Comparison of ENCODE assay signal across 19 cellular contexts in the genomic region with DNA sequence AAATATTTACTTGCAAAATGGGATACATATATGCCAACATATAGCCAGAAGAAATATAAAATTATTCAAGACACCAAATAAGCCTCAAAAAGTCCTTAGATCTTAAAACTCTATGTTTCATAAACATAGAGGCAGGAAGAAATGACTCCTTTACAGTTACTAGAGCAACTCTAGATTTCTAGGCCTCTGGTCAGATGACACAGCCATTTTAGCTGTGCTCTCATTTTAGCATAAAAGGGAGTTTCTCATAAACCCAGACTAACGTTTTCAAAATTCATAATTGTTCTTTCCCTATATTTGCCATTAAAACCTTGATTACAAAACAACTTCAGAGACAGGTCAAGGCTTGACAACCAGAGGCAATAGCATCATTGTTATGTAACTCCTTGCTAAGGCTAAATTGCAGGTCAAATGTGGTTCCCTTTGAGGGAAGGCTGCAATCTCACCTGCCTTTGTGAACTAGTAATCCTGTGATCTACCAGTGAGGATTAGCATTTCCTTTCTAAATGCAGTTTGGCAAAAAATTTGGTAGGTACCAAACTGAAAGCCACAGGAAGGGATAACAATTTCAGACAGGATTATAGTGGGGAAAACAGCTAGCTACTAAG. TPM values are rescaled to one million over a fixed set of nuclear protein-coding genes. Genes with fewer than 3 reads are reported as not detected.
A peak's percentile ranks its signal among the peaks of the same experiment; 100 is the strongest.
DNase-seq lines count a peak whose midpoint lies in the region; ATAC-seq, FAIRE-seq and TF ChIP-seq lines count a peak whose summit lies in the region.
"Had no signal": no experiment of that assay in that cellular context is flagged by ENCODE, and none has a peak within 500 bp of the region (broad histone marks: within the 10 kb centered on the region; RNA-seq: fewer than 3 reads in every experiment).

No MANE protein-coding gene starts in this region.

- CTCF ChIA-PET in A549 (lab: Yijun Ruan, JAX) (no interaction called here), T-cell (lab: Charles Lee) (no interaction called here)

- no peak overlapping the region for H2AFZ ChIP-seq in GM23338

- H3K4me2 ChIP-seq in A549 (0 out of 3 replicates have a peak overlapping the region, but pooled peaks have one; percentile 18), GM23338 (peak overlapping the region; percentile 13)

- H3K4me3 ChIP-seq in A549, result no peak overlapping the region
- no peak overlapping the region for H3K4me3 ChIP-seq in GM23338

- no peak for TF ChIP-seq RAD21 in A549 (conservative IDR thresholded peaks at IDR 0.05 in 1 of 2, IDR thresholded peaks at IDR 0.05 in 1 of 2)

- H3K4me3 Mint-ChIP-seq in GM23338, result no peak overlapping the region; the same call in 2 of the 3 replicates
- no peak overlapping the region for H3K4me3 Mint-ChIP-seq in T-cell
- H3K4me3 Mint-ChIP-seq: IgD-negative memory B cell had no signal

- no peak for TF ChIP-seq POLR2A in A549 (IDR thresholded peaks at IDR 0.05; ENCODE audit: low read length)

- peaks cover 1% of the 10 kb centered on the region for H3K27me3 Mint-ChIP-seq in GM23338 (ENCODE audit: insufficient read depth, low read depth, poor library complexity)
- no peaks in the 10 kb centered on the region for H3K27me3 Mint-ChIP-seq in T-cell
- H3K27me3 Mint-ChIP-seq: brain, IgD-negative memory B cell had no signal

- H3K4me1 Mint-ChIP-seq in GM23338 (peaks cover 47% of the 10 kb centered on the region), T-cell (peaks cover 40 to 57% (median 44%) of the 10 kb centered on the region in 3 donors)

- peaks cover 12% of the 10 kb centered on the region; the same call in 1 of the 3 replicates for H3K4me1 ChIP-seq in A549
- H3K4me1 ChIP-seq in GM23338 (ENCODE audit: insufficient read depth), result peaks cover 58% of the 10 kb centered on the region

- H3K9me3 Mint-ChIP-seq in GM23338 (no peaks in the 10 kb centered on the region), T-cell (no peaks in the 10 kb centered on the region)
- H3K9me3 Mint-ChIP-seq: brain, IgD-negative memory B cell had no signal

- no peak for DNase-seq in A549 (ENCODE audit: low read depth in 1 of 2, low spot score in 1 of 2)
- peak; percentile 75 for DNase-seq in GM23338 (ENCODE audit: low spot score)
- DNase-seq in T-cell, result no peak
- peak; percentile 29 for DNase-seq in fibroblast of peridontal ligament (ENCODE audit: extremely low read depth)
- DNase-seq in T-helper 9 cell, result no peak
- no peak for DNase-seq in NCI-H1105 treated with DMSO at 0.1 percent for 48 hours (lab: John Stamatoyannopoulos, UW)
- no peak for DNase-seq in NCI-H345 (lab: John Stamatoyannopoulos, UW)
- DNase-seq: activated CD8-positive, alpha-beta memory T cell treated with anti-CD3 and anti-CD28 coated beads for 24 hours; COR-L47; GOT3; left cardiac atrium; stimulated activated CD4-positive, alpha-beta T cell treated with anti-CD3 and anti-CD28 coated beads, Interleukin-4, amount 100 ng/mL, for 24 hours had no signal

- H3F3A ChIP-seq in GM23338 (replicated peaks; ENCODE audit: low read depth), result no peaks in the 10 kb centered on the region

- H3K27ac Mint-ChIP-seq in GM23338 (peak overlapping the region; percentile 16; the same call in 1 of the 2 replicates), T-cell (peak overlapping the region; percentile 10 to 36)
- H3K27ac Mint-ChIP-seq: IgD-negative memory B cell had no signal

- no peaks in the 10 kb centered on the region for H3K9me3 ChIP-seq in A549

- peaks cover 76% of the 10 kb centered on the region for H3K79me2 ChIP-seq in GM23338 (replicated peaks; ENCODE audit: insufficient read depth)

- FAIRE-seq in A549 (lab: Jason Lieb, UNC), result no peak
- FAIRE-seq: RCC 7860 had no signal

- ATAC-seq in A549 (no peak), GM23338 (peak; percentile 89), T-cell (replicated peaks in 1 of 4) (no peak), HG02763 (IDR thresholded peaks at IDR 0.05; ENCODE audit: unreplicated experiment) (no peak)
- ATAC-seq: left cardiac atrium had no signal

- no peaks in the 10 kb centered on the region for H3K27me3 ChIP-seq in GM23338 (ENCODE audit: insufficient read depth)

- H3K36me3 Mint-ChIP-seq in GM23338 (ENCODE audit: low read depth) (0 out of 3 replicates have a peak, but pooled peaks cover 3% of the 10 kb centered on the region), T-cell (peaks cover 14% of the 10 kb centered on the region)

- TF ChIP-seq CTCF in A549 (IDR thresholded peaks at IDR 0.05), result no peak
- TF ChIP-seq CTCF in GM23338 (conservative IDR thresholded peaks at IDR 0.05; ENCODE audit: low read depth in 2 of 2), result no peak

- H4K20me1 ChIP-seq in GM23338 (replicated peaks; ENCODE audit: insufficient read depth), result no peaks in the 10 kb centered on the region

- no peaks in the 10 kb centered on the region for H3K9me2 ChIP-seq in GM23338 (ENCODE audit: insufficient read depth)

- TF ChIP-seq EP300 in A549 (IDR thresholded peaks at IDR 0.05), result no peak

- 33% methylated on average over 1 of the region's 1 CpG for WGBS in A549 (ENCODE audit: missing lambda C conversion rate)

- H3K36me3 ChIP-seq in GM23338 (ENCODE audit: insufficient read depth), result no peaks in the 10 kb centered on the region

- POLR2A ChIA-PET in A549 (lab: Yijun Ruan, JAX) (no interaction called here), T-cell (lab: Charles Lee) (interaction anchor here in 1 of 2 donors (0.6 kb wide), 1 partner anchor 8 kb away, joined by 4 read pairs; no protein-coding TSS in a partner anchor)

- H3K27ac ChIP-seq in A549 (0 out of 6 replicates have a peak overlapping the region, but pooled peaks of 1 of the 2 experiments have one; percentile 32), GM23338 (ENCODE audit: low read depth) (peak overlapping the region; percentile 69)

TF ChIP-seq in A549, 52 proteins besides CTCF, POLR2A, EP300 and RAD21 (continues in another document):
- TF ChIP-seq ZC3H11A (IDR thresholded peaks at IDR 0.05), result no peak
- TF ChIP-seq, protein P1, sequence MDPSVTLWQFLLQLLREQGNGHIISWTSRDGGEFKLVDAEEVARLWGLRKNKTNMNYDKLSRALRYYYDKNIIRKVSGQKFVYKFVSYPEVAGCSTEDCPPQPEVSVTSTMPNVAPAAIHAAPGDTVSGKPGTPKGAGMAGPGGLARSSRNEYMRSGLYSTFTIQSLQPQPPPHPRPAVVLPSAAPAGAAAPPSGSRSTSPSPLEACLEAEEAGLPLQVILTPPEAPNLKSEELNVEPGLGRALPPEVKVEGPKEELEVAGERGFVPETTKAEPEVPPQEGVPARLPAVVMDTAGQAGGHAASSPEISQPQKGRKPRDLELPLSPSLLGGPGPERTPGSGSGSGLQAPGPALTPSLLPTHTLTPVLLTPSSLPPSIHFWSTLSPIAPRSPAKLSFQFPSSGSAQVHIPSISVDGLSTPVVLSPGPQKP (IDR thresholded peaks at IDR 0.05; ENCODE audit: low read depth, low read length), result no peak

TF ChIP-seq in GM23338, 12 proteins besides CTCF, POLR2A, EP300 and RAD21 (continues in another document):
- TF ChIP-seq NANOG (IDR thresholded peaks at IDR 0.05; ENCODE audit: borderline replicate concordance), result peak; percentile 26; the same call in 1 of the 2 replicates

RNA-seq across cellular contexts. Expression of a gene that starts 8.2 kb away (rescaled TPM):
- polyA plus RNA-seq in A549 (2011; rRNA removed) (65.2 and 66.1 TPM in 2 replicates), A549 (2017; fragmentation: RNase III; extraction: RNeasy Plus Mini Kit Qiagen cat#74134 plus additional on column Dnase treatment) (71.7 to 81.3 TPM (median 73.4 TPM) in 3 replicates), GM23338 (2016; fragmentation: Nextera tagmentation; extraction: Ambion mirVana) (154 and 166 TPM in 2 replicates)
- 23.4 and 28.0 TPM in 2 replicates for polyA plus RNA-seq in A549 (2012; cell fraction: cytosol; rRNA removed)
- 4.3 and 5.5 TPM in 2 replicates for polyA plus RNA-seq in A549 (2012; cell fraction: nucleus; rRNA removed)
- polyA minus RNA-seq in A549 (2011; rRNA and poly(A)+ RNA removed), result 5.5 and 6.7 TPM in 2 replicates
- total RNA-seq in GM23338 (2014; rRNA removed; shearing (Covaris generic)), result 50.5 and 53.9 TPM in 2 replicates
- total RNA-seq in T-cell, result 10 to 100 TPM; 30.9 to 36.9 (median 33.1) TPM

RNA-seq across cellular contexts. Expression of a gene that starts 8.2 kb away (rescaled TPM):
- polyA plus RNA-seq in A549 (2011; rRNA removed), result 7.3 and 16.4 TPM in 2 replicates
- polyA plus RNA-seq in A549 (2012; cell fraction: cytosol; rRNA removed), result 5.0 and 6.4 TPM in 2 replicates
- polyA plus RNA-seq in A549 (2012; cell fraction: nucleus; rRNA removed), result 13.0 and 13.8 TPM in 2 replicates
- polyA plus RNA-seq in A549 (2017; fragmentation: RNase III; extraction: RNeasy Plus Mini Kit Qiagen cat#74134 plus additional on column Dnase treatment), result 4.9 to 5.7 TPM (median 5.4 TPM) in 3 replicates
- polyA minus RNA-seq in A549 (2011; rRNA and poly(A)+ RNA removed), result 51.9 and 55.0 TPM in 2 replicates
- total RNA-seq in GM23338 (2014; rRNA removed; shearing (Covaris generic)), result 8.0 and 17.2 TPM in 2 replicates
- 3.2 and 4.0 TPM in 2 replicates for polyA plus RNA-seq in GM23338 (2016; fragmentation: Nextera tagmentation; extraction: Ambion mirVana)
- 100 to 1,000 TPM; 110 to 231 (median 123) TPM for total RNA-seq in T-cell

RNA-seq across cellular contexts. Expression of a gene that starts 36.3 kb away (rescaled TPM):
- polyA plus RNA-seq in A549 (2011; rRNA removed) (not detected in 2 replicates), A549 (2017; fragmentation: RNase III; extraction: RNeasy Plus Mini Kit Qiagen cat#74134 plus additional on column Dnase treatment) (not detected in 3 replicates), GM23338 (2016; fragmentation: Nextera tagmentation; extraction: Ambion mirVana) (0.23 TPM in 1 of 2 replicates, not detected in the other)
- not detected in 2 replicates for polyA plus RNA-seq in A549 (2012; cell fraction: cytosol; rRNA removed)
- polyA plus RNA-seq in A549 (2012; cell fraction: nucleus; rRNA removed), result not detected in 2 replicates
- polyA minus RNA-seq in A549 (2011; rRNA and poly(A)+ RNA removed), result not detected in 2 replicates
- total RNA-seq in GM23338 (2014; rRNA removed; shearing (Covaris generic)), result not detected in 2 replicates
- not detected for total RNA-seq in T-cell
- total RNA-seq: left cardiac atrium, osteocyte, skeletal muscle tissue had no signal
- polyA plus RNA-seq: IgD-negative memory B cell had no signal

RNA-seq across cellular contexts. Expression of a gene that starts 56.7 kb away (rescaled TPM):
- polyA plus RNA-seq in A549 (2011; rRNA removed), result not detected in 2 replicates
- polyA plus RNA-seq in A549 (2012; cell fraction: cytosol; rRNA removed), result not detected in 2 replicates
- polyA plus RNA-seq in A549 (2012; cell fraction: nucleus; rRNA removed), result not detected in 2 replicates
- polyA plus RNA-seq in A549 (2017; fragmentation: RNase III; extraction: RNeasy Plus Mini Kit Qiagen cat#74134 plus additional on column Dnase treatment), result not detected in 3 replicates
- polyA minus RNA-seq in A549 (2011; rRNA and poly(A)+ RNA removed), result 2.4 TPM in 1 of 2 replicates, not detected in the other
- not detected in 2 replicates for total RNA-seq in GM23338 (2014; rRNA removed; shearing (Covaris generic))
- 1.2 TPM in 1 of 2 replicates, not detected in the other for polyA plus RNA-seq in GM23338 (2016; fragmentation: Nextera tagmentation; extraction: Ambion mirVana)
- 1 to 10 TPM in 1 of 5 donors, not detected in 4; 5.7 TPM for total RNA-seq in T-cell
- total RNA-seq: left cardiac atrium, osteocyte, skeletal muscle tissue had no signal
- polyA plus RNA-seq: IgD-negative memory B cell, thymus had no signal

Comparison
In these comparisons a context has a peak if more than half of its experiments do, and no peak if none do; other contexts are left out.
1. DNase-seq: peak in GM23338 (single experiment) and fibroblast of peridontal ligament (single experiment); none in A549 (0 of 2), T-cell (0 of 34), T-helper 9 cell (single experiment), NCI-H1105 treated with DMSO at 0.1 percent for 48 hours (single experiment) and NCI-H345 (single experiment).